1 cellular context compared by ENCODE assay signal in the genomic region with DNA sequence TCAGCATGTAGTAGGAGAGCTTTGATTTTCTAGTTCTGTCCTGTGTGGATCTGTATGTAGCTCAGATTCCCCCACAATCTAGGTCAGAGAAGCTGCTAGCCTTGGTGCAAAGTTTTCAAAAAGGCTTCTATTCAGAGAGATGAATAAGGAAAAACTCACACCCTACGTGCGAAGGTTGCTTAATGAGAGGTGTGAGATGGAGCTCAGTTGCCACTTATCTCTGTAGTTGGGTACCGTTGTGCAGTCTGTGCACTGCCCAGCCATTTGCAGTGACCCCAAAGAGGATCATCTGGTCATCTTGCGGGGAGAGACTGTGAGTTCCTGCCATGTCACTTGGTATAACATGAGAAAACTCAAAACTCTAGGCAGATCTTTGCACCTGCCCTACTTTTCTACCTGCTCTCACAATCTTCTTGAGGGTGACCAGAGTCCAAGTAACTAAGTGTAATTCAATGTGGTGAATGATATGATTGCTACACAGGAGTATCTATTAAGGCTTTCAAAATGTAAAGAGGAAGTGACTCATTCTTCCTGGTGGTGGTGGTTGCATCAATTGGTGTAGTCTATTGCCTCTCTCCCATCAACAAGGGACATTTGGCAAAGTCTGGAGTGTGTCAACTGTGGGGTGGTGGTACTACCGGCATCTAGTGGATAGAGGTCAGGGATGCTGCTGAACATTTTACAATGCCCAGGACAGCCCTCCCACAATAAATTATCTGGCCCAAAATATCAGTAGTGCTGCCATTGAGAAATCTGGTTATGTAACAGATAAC.
TF ChIP-seq lines count a peak whose summit lies in the region.

No MANE protein-coding gene starts in this region.

TF ChIP-seq in GM23338, 12 proteins besides CTCF, POLR2A, EP300 and RAD21 (continued from another document):
- TF ChIP-seq ZNF462 (CRISPR knock-in tag; IDR thresholded peaks at IDR 0.05): no peak
- no peak for TF ChIP-seq ZNF114 (CRISPR knock-in tag; IDR thresholded peaks at IDR 0.05)
- TF ChIP-seq CREB1 (CRISPR knock-in tag; IDR thresholded peaks at IDR 0.05; ENCODE audit: low read depth): no peak
- no peak for TF ChIP-seq EZH2phosphoT487 (IDR thresholded peaks at IDR 0.05; ENCODE audit: unreplicated experiment)
- TF ChIP-seq NANOG (IDR thresholded peaks at IDR 0.05; ENCODE audit: borderline replicate concordance): no peak
- TF ChIP-seq ZNF331 (CRISPR knock-in tag; IDR thresholded peaks at IDR 0.05; ENCODE audit: low read depth): no peak
